Comparison of ENCODE assay signal across 9 cellular contexts in genomic region chr6:133891814-133892443, GRCh38. TPM values are rescaled to one million over a fixed set of nuclear protein-coding genes. Genes with fewer than 3 reads are reported as not detected.
DNase-seq lines count a peak whose midpoint lies in the region; ATAC-seq and TF ChIP-seq lines count a peak whose summit lies in the region.
"Had no signal": no experiment of that assay in that cellular context is flagged by ENCODE, and none has a peak within 500 bp of the region (broad histone marks: within the 10 kb centered on the region; RNA-seq: fewer than 3 reads in every experiment).

No MANE protein-coding gene starts in this region.

- ATAC-seq in GM18861 (IDR thresholded peaks at IDR 0.05; ENCODE audit: unreplicated experiment) (no peak), mucosa of descending colon (no peak)

- H3K9me3 Mint-ChIP-seq in neural crest cell: no peaks in the 10 kb centered on the region

- H3K27ac ChIP-seq in MM.1S (ENCODE audit: low read length) (no peak overlapping the region), esophagus muscularis mucosa (replicated peaks in 1 of 4) (peak overlapping the region; percentile 87 to 96 (median 89))

- DNase-seq in AG10803 (ENCODE audit: low read depth): no peak
- DNase-seq in MM.1S: no peak
- no peak for DNase-seq in esophagus muscularis mucosa (ENCODE audit: extremely low spot score)
- DNase-seq in neural crest cell (ENCODE audit: low read depth, low spot score): no peak
- DNase-seq in pons (ENCODE audit: low spot score): no peak
- DNase-seq in mucosa of descending colon: no peak
- no peak for DNase-seq in NCI-H146 (lab: John Stamatoyannopoulos, UW)
- DNase-seq: SW 1271 had no signal

- 3% methylated on average over 14 of the region's 14 CpGs for WGBS in esophagus muscularis mucosa

- H3K36me3 ChIP-seq in MM.1S (replicated peaks; ENCODE audit: insufficient read depth, low read length) (no peaks in the 10 kb centered on the region), esophagus muscularis mucosa (no peaks in the 10 kb centered on the region), mucosa of descending colon (ENCODE audit: low read depth) (no peaks in the 10 kb centered on the region)

- H3K4me3 Mint-ChIP-seq in neural crest cell: peak overlapping the region; percentile 14

- H3K4me1 ChIP-seq in MM.1S (ENCODE audit: low read length) (no peaks in the 10 kb centered on the region), esophagus muscularis mucosa (peaks cover 35 to 87% (median 68%) of the 10 kb centered on the region in 4 donors), mucosa of descending colon (ENCODE audit: low read depth) (peaks cover 21% of the 10 kb centered on the region)

- peaks cover 16% of the 10 kb centered on the region for H3K27me3 ChIP-seq in MM.1S (replicated peaks; ENCODE audit: insufficient read depth, low read length)
- H3K27me3 ChIP-seq in esophagus muscularis mucosa: peaks cover 0 to 76% (median 14%) of the 10 kb centered on the region in 4 donors

- H3K9me2 ChIP-seq in MM.1S (replicated peaks; ENCODE audit: insufficient read depth, low read length): no peaks in the 10 kb centered on the region

- H3K36me3 Mint-ChIP-seq in neural crest cell (ENCODE audit: low read depth): peaks cover 3% of the 10 kb centered on the region

- peak overlapping the region; percentile 31 for H2AFZ ChIP-seq in MM.1S (ENCODE audit: low read length)

- H3K4me3 ChIP-seq in AG10803 (ENCODE audit: low read length) (peak overlapping the region; percentile 68), MM.1S (ENCODE audit: low read length) (peak overlapping the region; percentile 74), esophagus muscularis mucosa (peak overlapping the region; percentile 56 to 89 (median 69)), mucosa of descending colon (no peak overlapping the region)

- no peak overlapping the region for H3K9ac ChIP-seq in MM.1S (ENCODE audit: low read length)

- no peak for TF ChIP-seq CTCF in AG10803 (conservative IDR thresholded peaks at IDR 0.05; ENCODE audit: low read length)
- TF ChIP-seq CTCF in MM.1S (IDR thresholded peaks at IDR 0.05; ENCODE audit: low read length): no peak
- no peak for TF ChIP-seq CTCF in esophagus muscularis mucosa (IDR thresholded peaks at IDR 0.05)
- TF ChIP-seq CTCF in neural crest cell (conservative IDR thresholded peaks at IDR 0.05): no peak
- no peak for TF ChIP-seq CTCF in mucosa of descending colon (IDR thresholded peaks at IDR 0.05)

- H3K27ac Mint-ChIP-seq in neural crest cell (ENCODE audit: unreplicated experiment): no peak overlapping the region

- H4K20me1 ChIP-seq in MM.1S (ENCODE audit: insufficient read depth, low read length): no peaks in the 10 kb centered on the region

- TF ChIP-seq EP300 in esophagus muscularis mucosa (IDR thresholded peaks at IDR 0.05): no peak

- peak overlapping the region; percentile 92 for H3K4me2 ChIP-seq in MM.1S (ENCODE audit: low read depth, low read length)

- H3K27me3 Mint-ChIP-seq in neural crest cell (ENCODE audit: low read depth): peaks cover 100% of the 10 kb centered on the region

- no peaks in the 10 kb centered on the region for H3F3A ChIP-seq in MM.1S (ENCODE audit: insufficient read depth, low read length)

- intact Hi-C loops in esophagus muscularis mucosa (cut with DNase I): no loop called here
- intact Hi-C loops in mucosa of descending colon (cut with DNase I, micrococcal nuclease): no loop called here

- no peak for TF ChIP-seq POLR2A in esophagus muscularis mucosa (IDR thresholded peaks at IDR 0.05; ENCODE audit: low read depth)

- no peaks in the 10 kb centered on the region for H3K79me2 ChIP-seq in MM.1S (ENCODE audit: low read length)

- H3K9me3 ChIP-seq in MM.1S (replicated peaks; ENCODE audit: insufficient read depth, low read length) (no peaks in the 10 kb centered on the region), esophagus muscularis mucosa (no peaks in the 10 kb centered on the region), mucosa of descending colon (no peaks in the 10 kb centered on the region)

- peaks cover 16% of the 10 kb centered on the region for H3K4me1 Mint-ChIP-seq in neural crest cell

RNA-seq across cellular contexts. Expression of gene TCF21, which starts 3.0 kb away (rescaled TPM):
- total RNA-seq in esophagus muscularis mucosa: 10 to 100 TPM; 22.2 to 44.5 (median 30.8) TPM
- total RNA-seq in neural crest cell: not detected in 2 replicates
- 10 to 100 TPM in 1 of 3 donors, 1 to 10 TPM in 2; 1.9 to 14.3 (median 9.6) TPM for total RNA-seq in mucosa of descending colon
